Comparison of ENCODE assay signal across 24 cellular contexts in genomic region chr18:79555885-79556284, GRCh38.
DNase-seq lines count a peak whose midpoint lies in the region; FAIRE-seq and TF ChIP-seq lines count a peak whose summit lies in the region.
"Had no signal": no experiment of that assay in that cellular context is flagged by ENCODE, and none has a peak within 500 bp of the region (broad histone marks: within the 10 kb centered on the region; RNA-seq: fewer than 3 reads in every experiment).

No MANE protein-coding gene starts in this region.

- DNase-seq in activated T-cell treated with anti-CD3 and anti-CD28 coated beads, Interleukin-2, amount 50 U/mL, for 1 hour, result peak; percentile 11
- DNase-seq in activated T-cell treated with anti-CD3 and anti-CD28 coated beads, Interleukin-2, amount 50 U/mL, for 48 hours, result no peak
- peak; percentile 56 for DNase-seq in kidney
- no peak for DNase-seq in neuronal stem cell (ENCODE audit: low spot score)
- DNase-seq in NCI-H2107 treated with DMSO at 0.1 percent for 48 hours (lab: John Stamatoyannopoulos, UW; ENCODE audit: unreplicated experiment), result no peak
- DNase-seq in ACHN, result no peak
- no peak for DNase-seq in COLO668 (lab: John Stamatoyannopoulos, UW; ENCODE audit: unreplicated experiment)
- DNase-seq: CD4-positive, CD25-positive, alpha-beta regulatory T cell; H7; HFFc6; KBM-7; NCI-H1105 treated with DMSO at 0.1 percent for 48 hours; NCI-H146; NCI-H2029; NCI-H226; NCI-H510A; NCI-H69; RPMI8226; SIG-M5 had no signal

- no peak overlapping the region for H3K4me3 ChIP-seq in HEK293 (ENCODE audit: low read depth, low read length)
- H3K4me3 ChIP-seq in kidney (ENCODE audit: low read length in 2 of 2), result no peak overlapping the region
- peak overlapping the region in 1 of 2 donors; percentile 57 for H3K4me3 ChIP-seq in neuronal stem cell (ENCODE audit: low read length in 2 of 2)
- H3K4me3 ChIP-seq: SK-N-MC had no signal

- no peak for FAIRE-seq in kidney (lab: Jason Lieb, UNC)
- FAIRE-seq: D721Med, GM19239 had no signal

- H3K9ac ChIP-seq in kidney (ENCODE audit: low read length in 2 of 2) (no peak overlapping the region), neuronal stem cell (ENCODE audit: low read depth, low read length, poor library complexity) (no peak overlapping the region)

- no peak overlapping the region for H2BK120ac ChIP-seq in neuronal stem cell (ENCODE audit: low read depth, low read length)

- no peaks in the 10 kb centered on the region for H3K79me1 ChIP-seq in neuronal stem cell (ENCODE audit: low read depth, low read length)

- CTCF ChIA-PET in HEK293 (lab: Yijun Ruan, JAX), result no interaction called here

- H3K9me3 ChIP-seq in HEK293 (ENCODE audit: control insufficient read depth, insufficient read depth, low read depth, low read length), result no peaks in the 10 kb centered on the region
- H3K9me3 ChIP-seq in kidney (ENCODE audit: control insufficient read depth in 1 of 2, low read length in 2 of 2), result no peaks in the 10 kb centered on the region
- no peaks in the 10 kb centered on the region for H3K9me3 ChIP-seq in neuronal stem cell (replicated peaks in 1 of 2; ENCODE audit: control insufficient read depth in 2 of 2, insufficient read depth in 1 of 2, low read depth in 1 of 2, low read length in 2 of 2)

- H2AFZ ChIP-seq in neuronal stem cell (ENCODE audit: low read length), result no peak overlapping the region

- no CpG with 5 or more reads among the region's 19 CpGs for WGBS in neuronal stem cell (ENCODE audit: extremely low coverage in 2 of 2, insufficient read length in 2 of 2, insufficient replicate concordance in 1 of 2), 2 donors

- in situ Hi-C loops in ACHN (cut with HindIII; ENCODE audit: low pct_ligation_motif_present, low pct_unique_long_range_greater_than_20kb, low sequenced_read_pairs), result no loop called here

- H4K91ac ChIP-seq in neuronal stem cell (ENCODE audit: low read depth, low read length, poor library complexity), result no peak overlapping the region

- H3K4ac ChIP-seq in neuronal stem cell (ENCODE audit: low read length), result no peak overlapping the region

- H2BK15ac ChIP-seq in neuronal stem cell (ENCODE audit: low read length), result no peak overlapping the region

- intact Hi-C loops in kidney (cut with DNase I), result no loop called here

- no peak overlapping the region for H3K14ac ChIP-seq in neuronal stem cell (ENCODE audit: low read length)

- TF ChIP-seq CTCF in HEK293 (tag by site-specific recombination; IDR thresholded peaks at IDR 0.05) (no peak), kidney (IDR thresholded peaks at IDR 0.05; ENCODE audit: borderline replicate concordance, extremely low read depth, insufficient read depth) (no peak)

- H3K18ac ChIP-seq in neuronal stem cell (ENCODE audit: low read length), result peak overlapping the region; percentile 5

- no peak overlapping the region for H3K27ac ChIP-seq in HEK293 (ENCODE audit: extremely low read depth, low read depth, low read length)
- no peak overlapping the region for H3K27ac ChIP-seq in kidney (ENCODE audit: low read depth in 2 of 2, low read length in 2 of 2)
- no peak overlapping the region for H3K27ac ChIP-seq in neuronal stem cell (replicated peaks; ENCODE audit: low read length)
- H3K27ac ChIP-seq: 22Rv1, SK-N-MC had no signal

- no peaks in the 10 kb centered on the region for H3K27me3 ChIP-seq in neuronal stem cell (ENCODE audit: control insufficient read depth in 3 of 3, insufficient read depth in 3 of 3, low read depth in 1 of 3, low read length in 3 of 3)

- no peak overlapping the region for H3K4me2 ChIP-seq in neuronal stem cell (ENCODE audit: insufficient read depth, low read length, poor library complexity, severe bottlenecking)

- H3K4me1 ChIP-seq in HEK293 (ENCODE audit: control insufficient read depth, insufficient read depth, low read length) (no peaks in the 10 kb centered on the region), kidney (ENCODE audit: control insufficient read depth in 1 of 2, insufficient read depth in 1 of 2, low read depth in 1 of 2, low read length in 2 of 2) (no peaks in the 10 kb centered on the region), neuronal stem cell (ENCODE audit: control insufficient read depth in 2 of 2, insufficient read depth in 1 of 2, low read depth in 1 of 2, low read length in 2 of 2) (no peaks in the 10 kb centered on the region)

- H2BK12ac ChIP-seq in neuronal stem cell (ENCODE audit: low read length), result no peak overlapping the region

- no peak overlapping the region for H2BK5ac ChIP-seq in neuronal stem cell (ENCODE audit: low read length)

- H3K36me3 ChIP-seq in HEK293 (ENCODE audit: control insufficient read depth in 2 of 2, insufficient read depth in 1 of 2, low read length in 2 of 2) (no peaks in the 10 kb centered on the region), kidney (ENCODE audit: control insufficient read depth in 1 of 2, insufficient read depth in 2 of 2, low read length in 2 of 2) (no peaks in the 10 kb centered on the region), neuronal stem cell (replicated peaks in 1 of 2; ENCODE audit: control insufficient read depth in 2 of 2, insufficient read depth in 2 of 2, low read length in 2 of 2) (no peaks in the 10 kb centered on the region)

- H4K8ac ChIP-seq in neuronal stem cell (ENCODE audit: low read depth, low read length), result no peak overlapping the region

- POLR2A ChIA-PET in HEK293 (lab: Yijun Ruan, JAX), result no interaction called here

- peak overlapping the region; percentile 20 for H2AK5ac ChIP-seq in neuronal stem cell (ENCODE audit: low read depth, low read length)

- H3K23ac ChIP-seq in neuronal stem cell (ENCODE audit: low read depth, low read length, poor library complexity), result no peak overlapping the region

TF ChIP-seq in HEK293, 187 proteins besides CTCF, POLR2A, EP300 and RAD21:
- peak; percentile 67 for TF ChIP-seq GLIS1 (tag by site-specific recombination; IDR thresholded peaks at IDR 0.05)
- no peak for TF ChIP-seq ZNF596 (tag by site-specific recombination; IDR thresholded peaks at IDR 0.05)

Comparison
In these comparisons a context has a peak if more than half of its experiments do, and no peak if none do; other contexts are left out.
1. DNase-seq: peak in activated T-cell treated with anti-CD3 and anti-CD28 coated beads, Interleukin-2, amount 50 U/mL, for 1 hour (single experiment) and kidney (single experiment); none in activated T-cell treated with anti-CD3 and anti-CD28 coated beads, Interleukin-2, amount 50 U/mL, for 48 hours (0 of 2), neuronal stem cell (single experiment), NCI-H2107 treated with DMSO at 0.1 percent for 48 hours (single experiment), ACHN (single experiment) and COLO668 (single experiment).